In the genomic region with DNA sequence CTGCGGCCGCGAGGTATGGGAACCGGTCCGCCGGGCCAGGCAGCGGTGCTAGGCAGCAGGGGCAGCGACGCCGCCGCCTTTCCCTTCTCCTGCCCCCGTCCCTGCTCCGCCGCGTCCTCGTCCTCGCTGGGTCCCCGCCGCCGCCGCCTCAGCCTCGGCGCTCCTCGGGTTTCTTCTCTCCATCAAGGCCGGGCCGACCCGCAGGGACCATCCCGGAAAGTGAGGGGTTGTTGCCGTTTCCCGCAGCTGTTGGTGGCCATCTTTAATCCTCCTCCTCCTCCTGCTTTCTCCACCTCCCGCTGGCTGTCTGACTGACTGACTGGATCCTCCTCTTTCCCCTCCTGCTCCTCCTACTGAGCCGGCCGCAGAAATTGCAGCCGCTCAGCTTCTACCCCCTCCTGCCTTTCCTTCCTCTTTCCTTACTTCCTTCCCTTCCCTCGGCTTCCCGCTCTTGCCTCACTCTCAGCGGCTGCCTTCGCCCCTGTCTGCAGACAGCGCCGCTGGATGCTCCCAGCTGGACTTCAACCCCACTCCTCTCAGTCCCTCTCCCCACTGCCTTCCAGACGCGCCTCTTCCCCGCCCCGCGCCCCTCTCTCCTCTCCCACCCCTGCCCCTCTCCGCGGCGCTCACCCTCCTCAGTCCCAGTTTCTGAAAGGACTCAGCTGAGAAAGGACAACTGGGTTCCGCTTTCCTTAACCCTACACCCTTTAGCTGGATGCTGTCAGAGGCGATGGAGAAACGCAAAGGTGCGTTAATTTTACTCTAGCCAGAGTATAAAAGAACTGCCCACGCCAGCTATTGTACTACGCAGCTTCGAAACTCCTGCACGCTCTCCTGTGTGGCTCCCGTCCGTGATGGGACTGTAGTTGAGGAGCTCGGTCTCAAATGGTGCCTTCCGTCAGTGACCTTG, we compare ENCODE assay signal across 8 cellular contexts. TPM values are rescaled to one million over a fixed set of nuclear protein-coding genes. Genes with fewer than 3 reads are reported as not detected.
DNase-seq lines count a peak whose midpoint lies in the region; ATAC-seq and TF ChIP-seq lines count a peak whose summit lies in the region.

A gene with protein sequence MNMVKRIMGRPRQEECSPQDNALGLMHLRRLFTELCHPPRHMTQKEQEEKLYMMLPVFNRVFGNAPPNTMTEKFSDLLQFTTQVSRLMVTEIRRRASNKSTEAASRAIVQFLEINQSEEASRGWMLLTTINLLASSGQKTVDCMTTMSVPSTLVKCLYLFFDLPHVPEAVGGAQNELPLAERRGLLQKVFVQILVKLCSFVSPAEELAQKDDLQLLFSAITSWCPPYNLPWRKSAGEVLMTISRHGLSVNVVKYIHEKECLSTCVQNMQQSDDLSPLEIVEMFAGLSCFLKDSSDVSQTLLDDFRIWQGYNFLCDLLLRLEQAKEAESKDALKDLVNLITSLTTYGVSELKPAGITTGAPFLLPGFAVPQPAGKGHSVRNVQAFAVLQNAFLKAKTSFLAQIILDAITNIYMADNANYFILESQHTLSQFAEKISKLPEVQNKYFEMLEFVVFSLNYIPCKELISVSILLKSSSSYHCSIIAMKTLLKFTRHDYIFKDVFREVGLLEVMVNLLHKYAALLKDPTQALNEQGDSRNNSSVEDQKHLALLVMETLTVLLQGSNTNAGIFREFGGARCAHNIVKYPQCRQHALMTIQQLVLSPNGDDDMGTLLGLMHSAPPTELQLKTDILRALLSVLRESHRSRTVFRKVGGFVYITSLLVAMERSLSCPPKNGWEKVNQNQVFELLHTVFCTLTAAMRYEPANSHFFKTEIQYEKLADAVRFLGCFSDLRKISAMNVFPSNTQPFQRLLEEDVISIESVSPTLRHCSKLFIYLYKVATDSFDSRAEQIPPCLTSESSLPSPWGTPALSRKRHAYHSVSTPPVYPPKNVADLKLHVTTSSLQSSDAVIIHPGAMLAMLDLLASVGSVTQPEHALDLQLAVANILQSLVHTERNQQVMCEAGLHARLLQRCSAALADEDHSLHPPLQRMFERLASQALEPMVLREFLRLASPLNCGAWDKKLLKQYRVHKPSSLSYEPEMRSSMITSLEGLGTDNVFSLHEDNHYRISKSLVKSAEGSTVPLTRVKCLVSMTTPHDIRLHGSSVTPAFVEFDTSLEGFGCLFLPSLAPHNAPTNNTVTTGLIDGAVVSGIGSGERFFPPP (N-terminal part only) (minus strand): TSS at position 309 of the 910 bp plus-strand sequence. CDS start 106,099 bp downstream, outside the sequence.

- H3K9me3 ChIP-seq in CD4-positive, alpha-beta memory T cell (ENCODE audit: control insufficient read depth in 1 of 2, low read length in 2 of 2) = no peaks in the 10 kb centered on the region
- H3K9me3 ChIP-seq in SJSA1 (replicated peaks) (no peaks in the 10 kb centered on the region), colonic mucosa (no peaks in the 10 kb centered on the region), sigmoid colon (no peaks in the 10 kb centered on the region)

- no peak within 1 kb of the TSS for H3K27ac ChIP-seq in CD4-positive, alpha-beta memory T cell (ENCODE audit: low read depth, low read length)
- peak within 1 kb of the TSS; percentile 80 for H3K27ac ChIP-seq in SJSA1
- peak within 1 kb of the TSS; percentile 74 for H3K27ac ChIP-seq in colonic mucosa
- peak within 1 kb of the TSS; percentile 86 to 97 (median 92) for H3K27ac ChIP-seq in sigmoid colon

- no peak for TF ChIP-seq CTCF in NB4 (IDR thresholded peaks at IDR 0.05; ENCODE audit: low read depth, low read length)
- no peak for TF ChIP-seq CTCF in colonic mucosa (IDR thresholded peaks at IDR 0.05)
- TF ChIP-seq CTCF in sigmoid colon (IDR thresholded peaks at IDR 0.05) = peak in 1 of 4 experiments; percentile 9

- peaks cover 19 to 28% of the 10 kb centered on the region in 2 donors for H3K27me3 Mint-ChIP-seq in CD4-positive, alpha-beta memory T cell

- no peak for TF ChIP-seq EP300 in sigmoid colon (IDR thresholded peaks at IDR 0.05)

- DNase-seq in CD4-positive, alpha-beta memory T cell = peak in 1 of 5 donors; percentile 25
- DNase-seq in NB4 (ENCODE audit: low read depth) = peak; percentile 89
- peak; percentile 88 to 89 for DNase-seq in SJSA1 (ENCODE audit: low read depth in 1 of 2, low spot score in 2 of 2)
- peak; percentile 86 for DNase-seq in colonic mucosa
- DNase-seq in inferior parietal cortex (ENCODE audit: extremely low spot score) = peak; percentile 82
- DNase-seq in sigmoid colon = peak; percentile 94

- peaks cover 7% of the 10 kb centered on the region for H3K4me1 ChIP-seq in CD4-positive, alpha-beta memory T cell (ENCODE audit: insufficient read depth, low read length)
- H3K4me1 ChIP-seq in SJSA1 (replicated peaks) (peaks cover 14% of the 10 kb centered on the region), colonic mucosa (no peaks in the 10 kb centered on the region), sigmoid colon (peaks cover 0 to 38% (median 22%) of the 10 kb centered on the region in 4 donors)

- H3K27me3 ChIP-seq in CD4-positive, alpha-beta memory T cell (ENCODE audit: insufficient read depth, low read length) = peaks cover 11% of the 10 kb centered on the region
- no peaks in the 10 kb centered on the region for H3K27me3 ChIP-seq in SJSA1 (replicated peaks)
- H3K27me3 ChIP-seq in colonic mucosa = no peaks in the 10 kb centered on the region
- no peaks in the 10 kb centered on the region for H3K27me3 ChIP-seq in sigmoid colon

- H3K36me3 ChIP-seq in CD4-positive, alpha-beta memory T cell (ENCODE audit: insufficient read depth, low read length) = no peaks in the 10 kb centered on the region
- H3K36me3 ChIP-seq in SJSA1 = peaks cover 19% of the 10 kb centered on the region
- H3K36me3 ChIP-seq in colonic mucosa = no peaks in the 10 kb centered on the region
- no peaks in the 10 kb centered on the region for H3K36me3 ChIP-seq in sigmoid colon

- peaks cover 0 to 3% (median 0%) of the 10 kb centered on the region in 8 donors for H3K9me3 Mint-ChIP-seq in CD4-positive, alpha-beta memory T cell

- WGBS in sigmoid colon, 2 donors = 0 to 1% methylated on average over 60 of the region's 60 CpGs

- peak within 1 kb of the TSS; percentile 71 to 87 for H3K9ac ChIP-seq in colonic mucosa (ENCODE audit: low read depth in 2 of 2, low read length in 2 of 2)

- TF ChIP-seq POLR2A in NB4 (IDR thresholded peaks at IDR 0.05; ENCODE audit: extremely low read depth, insufficient read length) (peak; percentile 27), sigmoid colon (IDR thresholded peaks at IDR 0.05) (peak; percentile 45 to 47)

- intact Hi-C loops in CD4-positive, alpha-beta memory T cell (cut with micrococcal nuclease) = no loop called here
- intact Hi-C loops in colonic mucosa (cut with DNase I) (loop anchor here (5.0 kb wide), 1 partner anchor 384 kb away; a partner anchor contains a TSS), sigmoid colon (cut with DNase I) (loop anchor here (10.0 kb wide), 1 partner anchor 112 kb away; no protein-coding TSS in a partner anchor)

- peaks cover 8 to 18% (median 15%) of the 10 kb centered on the region in 4 donors for H3K4me1 Mint-ChIP-seq in CD4-positive, alpha-beta memory T cell

- no peaks in the 10 kb centered on the region for H3K36me3 Mint-ChIP-seq in CD4-positive, alpha-beta memory T cell

- H3K4me3 ChIP-seq in CD4-positive, alpha-beta memory T cell (ENCODE audit: low read length in 2 of 2) = no peak within 1 kb of the TSS
- H3K4me3 ChIP-seq in NB4 (ENCODE audit: low read depth, low read length) = peak within 1 kb of the TSS; percentile 62
- H3K4me3 ChIP-seq in SJSA1 = peak within 1 kb of the TSS; percentile 92
- H3K4me3 ChIP-seq in colonic mucosa = peak within 1 kb of the TSS; percentile 77
- H3K4me3 ChIP-seq in sigmoid colon = peak within 1 kb of the TSS; percentile 93 to 96 (median 94)

- POLR2A ChIA-PET in CD4-positive, alpha-beta memory T cell (lab: Charles Lee; ENCODE audit: partially characterized antibody) = no interaction called here

- CTCF ChIA-PET in CD4-positive, alpha-beta memory T cell (lab: Charles Lee; ENCODE audit: partially characterized antibody) = no interaction called here

- H3K27ac Mint-ChIP-seq in CD4-positive, alpha-beta memory T cell = peak within 1 kb of the TSS in 4 of 7 donors; percentile 61 to 81 (median 78)

- peak within 1 kb of the TSS; percentile 71 to 89 (median 84) for H3K4me3 Mint-ChIP-seq in CD4-positive, alpha-beta memory T cell

- ATAC-seq in GM21360 (IDR thresholded peaks at IDR 0.05; ENCODE audit: unreplicated experiment) = peak; percentile 81
- ATAC-seq in GM21619 (IDR thresholded peaks at IDR 0.05; ENCODE audit: unreplicated experiment) = no peak

RNA-seq across cellular contexts. Expression of the gene that starts here (rescaled TPM):
- 1 to 10 TPM; 2.1 to 2.7 TPM for total RNA-seq in CD4-positive, alpha-beta memory T cell
- 1 to 10 TPM in 1 of 2 donors, not detected in 1; 1.2 TPM for polyA plus RNA-seq in CD4-positive, alpha-beta memory T cell
- total RNA-seq in SJSA1 (2014; rRNA removed; shearing (Covaris generic)) = 41.6 and 49.7 TPM in 2 replicates
- total RNA-seq in colonic mucosa (10 to 100 TPM; 46.3 to 50.8 TPM), sigmoid colon (10 to 100 TPM; 50.5 to 85.7 (median 75.1) TPM)
- polyA plus RNA-seq in sigmoid colon = 1 to 10 TPM; 4.8 to 7.6 (median 5.3) TPM

Comparison
In these comparisons a context has a peak if more than half of its experiments do, and no peak if none do; other contexts are left out.
1. RNA of the gene that starts here (total RNA-seq): 50.5 to 85.7 TPM in sigmoid colon, 46.3 to 50.8 TPM in colonic mucosa and 41.6 to 49.7 TPM in SJSA1; 2.1 to 2.7 TPM in CD4-positive, alpha-beta memory T cell; every median in the first group is over 10 times any median in the second.
2. H3K4me3 ChIP-seq: peak in NB4 (single experiment), SJSA1 (single experiment), colonic mucosa (single experiment) and sigmoid colon (4 of 4); none in CD4-positive, alpha-beta memory T cell (0 of 2).